Comparison of ENCODE assay signal across 8 cellular contexts in genomic region chr13:99967884-99968520, GRCh38. TPM values are rescaled to one million over a fixed set of nuclear protein-coding genes. Genes with fewer than 3 reads are reported as not detected.
DNase-seq lines count a peak whose midpoint lies in the region; ATAC-seq and TF ChIP-seq lines count a peak whose summit lies in the region.
"Had no signal": no experiment of that assay in that cellular context is flagged by ENCODE, and none has a peak within 500 bp of the region (broad histone marks: within the 10 kb centered on the region; RNA-seq: fewer than 3 reads in every experiment).

No MANE protein-coding gene starts in this region.

- H3K27me3 Mint-ChIP-seq in IgD-negative memory B cell (peaks cover 47% of the 10 kb centered on the region), progenitor cell of endocrine pancreas (peaks cover 70% of the 10 kb centered on the region)

- H3K4me3 Mint-ChIP-seq in IgD-negative memory B cell, result peak overlapping the region; percentile 49 to 73 (median 66)
- H3K4me3 Mint-ChIP-seq in progenitor cell of endocrine pancreas (ENCODE audit: low read depth), result peak overlapping the region; percentile 36

- peaks cover 31% of the 10 kb centered on the region for H3K4me1 ChIP-seq in ectodermal cell (ENCODE audit: control insufficient read depth, insufficient read depth, low read length)

- H3K9me3 Mint-ChIP-seq in IgD-negative memory B cell, result peaks cover 5 to 7% (median 7%) of the 10 kb centered on the region in 3 donors
- H3K9me3 Mint-ChIP-seq in progenitor cell of endocrine pancreas (ENCODE audit: low read depth), result no peaks in the 10 kb centered on the region

- no peak for TF ChIP-seq CTCF in progenitor cell of endocrine pancreas (IDR thresholded peaks at IDR 0.05; ENCODE audit: unreplicated experiment)

- peak overlapping the region; percentile 73 for H3K4me3 ChIP-seq in ectodermal cell (ENCODE audit: insufficient read depth, low read depth, low read length)

- peaks cover 2% of the 10 kb centered on the region for H3K36me3 Mint-ChIP-seq in IgD-negative memory B cell
- H3K36me3 Mint-ChIP-seq in progenitor cell of endocrine pancreas (ENCODE audit: insufficient read depth), result no peaks in the 10 kb centered on the region

- H3K27ac Mint-ChIP-seq in IgD-negative memory B cell, result peak overlapping the region; percentile 9 to 94 (median 67)
- no peak overlapping the region for H3K27ac Mint-ChIP-seq in progenitor cell of endocrine pancreas

- peak overlapping the region; percentile 89 for H3K27ac ChIP-seq in ectodermal cell (ENCODE audit: insufficient read depth, low read depth, low read length, poor library complexity, severe bottlenecking)

- 0 to 1% methylated on average over 58 of the region's 58 CpGs for WGBS in ectodermal cell, 2 experiments

- no peaks in the 10 kb centered on the region for H3K9me3 ChIP-seq in ectodermal cell (ENCODE audit: control insufficient read depth, low read length)

- in situ Hi-C loops in Caki2 (cut with HindIII; ENCODE audit: low pct_unique_long_range_greater_than_20kb, low sequenced_read_pairs), result no loop called here

- H3K36me3 ChIP-seq in ectodermal cell (ENCODE audit: control insufficient read depth, insufficient read depth, low read length), result peaks cover 28% of the 10 kb centered on the region

- H3K4me1 Mint-ChIP-seq in IgD-negative memory B cell (peaks cover 8 to 11% (median 10%) of the 10 kb centered on the region in 3 donors), progenitor cell of endocrine pancreas (ENCODE audit: low read depth) (peaks cover 10% of the 10 kb centered on the region)

- peaks cover 17% of the 10 kb centered on the region for H3K27me3 ChIP-seq in ectodermal cell (ENCODE audit: control insufficient read depth, insufficient read depth, low read length, poor library complexity, severe bottlenecking)

- ATAC-seq in GM21619 (IDR thresholded peaks at IDR 0.05; ENCODE audit: unreplicated experiment) (no peak), GM18907 (IDR thresholded peaks at IDR 0.05; ENCODE audit: unreplicated experiment) (no peak)

- DNase-seq in Caki2 (ENCODE audit: low read depth) (peak; percentile 54), progenitor cell of endocrine pancreas (ENCODE audit: low spot score, unreplicated experiment) (no peak), globus pallidus (ENCODE audit: low spot score) (no peak)

RNA-seq across cellular contexts. Expression of gene ZIC5, which starts 3.6 kb away (rescaled TPM):
- total RNA-seq in Caki2 (2014; rRNA removed; shearing (Covaris generic); ENCODE audit: low replicate concordance), result 1.5 and 3.8 TPM in 2 replicates
- not detected for polyA plus RNA-seq in IgD-negative memory B cell
- 65.6 TPM for polyA plus RNA-seq in ectodermal cell (2013, experiment 1 of 4)
- 64.1 TPM for polyA plus RNA-seq in ectodermal cell (2013, experiment 2 of 4)
- polyA plus RNA-seq in ectodermal cell (2013, experiment 3 of 4), result 56.2 TPM
- polyA plus RNA-seq in ectodermal cell (2013, experiment 4 of 4), result 56.2 TPM
- total RNA-seq in progenitor cell of endocrine pancreas, result not detected in 2 replicates
- total RNA-seq: mononuclear cell had no signal

RNA-seq across cellular contexts. Expression of gene ZIC2, which starts 13.6 kb away (rescaled TPM):
- 0.72 and 4.1 TPM in 2 replicates for total RNA-seq in Caki2 (2014; rRNA removed; shearing (Covaris generic); ENCODE audit: low replicate concordance)
- polyA plus RNA-seq in IgD-negative memory B cell, result not detected
- polyA plus RNA-seq in ectodermal cell (2013, experiment 1 of 4), result 345 TPM
- 289 TPM for polyA plus RNA-seq in ectodermal cell (2013, experiment 2 of 4)
- 282 TPM for polyA plus RNA-seq in ectodermal cell (2013, experiment 3 of 4)
- polyA plus RNA-seq in ectodermal cell (2013, experiment 4 of 4), result 292 TPM
- 0.13 TPM in 1 of 2 replicates, not detected in the other for total RNA-seq in progenitor cell of endocrine pancreas
- total RNA-seq: mononuclear cell had no signal
